Comparison of ENCODE assay signal across 8 cellular contexts in genomic region chr12:2051700-2052625, GRCh38. TPM values are rescaled to one million over a fixed set of nuclear protein-coding genes. Genes with fewer than 3 reads are reported as not detected.
DNase-seq lines count a peak whose midpoint lies in the region; ATAC-seq and TF ChIP-seq lines count a peak whose summit lies in the region.

No MANE protein-coding gene starts in this region.

- CTCF ChIA-PET in AG04450 (lab: Charles Lee): no interaction called here
- CTCF ChIA-PET in mammary epithelial cell (lab: Charles Lee; ENCODE audit: low non-redundant PET): interaction anchor here (0.6 kb wide), 1 partner anchor 34 kb away, joined by 3 read pairs; no protein-coding TSS in a partner anchor

- POLR2A ChIA-PET in AG04450 (lab: Yijun Ruan, JAX): interaction anchor here (0.6 kb wide), 1 partner anchor 111 kb away, joined by 3 read pairs; no protein-coding TSS in a partner anchor

- H2AFZ ChIP-seq in mammary epithelial cell (ENCODE audit: low read depth, low read length): no peak overlapping the region

- no peaks in the 10 kb centered on the region for H3K36me3 Mint-ChIP-seq in HFFc6 (ENCODE audit: low read depth)
- no peaks in the 10 kb centered on the region for H3K36me3 Mint-ChIP-seq in natural killer cell

- no TSS peak for BruUV-seq in mammary epithelial cell (replicated peaks; lab: Mats Ljungman, UMichigan)

- H3K79me2 ChIP-seq in mammary epithelial cell (ENCODE audit: insufficient read depth, low read length): no peaks in the 10 kb centered on the region

- H3K9me3 ChIP-seq in AG04450 (ENCODE audit: control insufficient read depth, insufficient read depth, low read length) (no peaks in the 10 kb centered on the region), mammary epithelial cell (replicated peaks; ENCODE audit: insufficient read depth, low read length) (no peaks in the 10 kb centered on the region)

- H3K9me3 Mint-ChIP-seq in HFFc6 (no peaks in the 10 kb centered on the region), natural killer cell (no peaks in the 10 kb centered on the region)

- peak overlapping the region; percentile 80 for H3K4me3 ChIP-seq in AG04450 (ENCODE audit: low read depth, low read length)
- peak overlapping the region in 1 of 3 experiments; percentile 13 for H3K4me3 ChIP-seq in mammary epithelial cell (replicated peaks in 1 of 3; ENCODE audit: insufficient read depth in 1 of 3, low read depth in 2 of 3, low read length in 3 of 3)

- no peak overlapping the region for H3K9ac ChIP-seq in mammary epithelial cell (ENCODE audit: insufficient read depth, low read length)

- H4K20me1 ChIP-seq in mammary epithelial cell (ENCODE audit: insufficient read depth, low read length): no peaks in the 10 kb centered on the region

- H3K27ac ChIP-seq in AG04450 (ENCODE audit: low read depth, low read length): no peak overlapping the region
- no peak overlapping the region for H3K27ac ChIP-seq in mammary epithelial cell (ENCODE audit: insufficient read depth, low read depth, low read length)

- WGBS in mammary epithelial cell (ENCODE audit: low coverage, missing lambda C conversion rate): 21% methylated on average over 19 of the region's 54 CpGs

- peak overlapping the region; percentile 17; the same call in 1 of the 2 replicates for H3K27ac Mint-ChIP-seq in HFFc6
- no peak overlapping the region for H3K27ac Mint-ChIP-seq in natural killer cell

- H3K4me3 Mint-ChIP-seq in HFFc6: peak overlapping the region; percentile 77
- peak overlapping the region; percentile 62 for H3K4me3 Mint-ChIP-seq in natural killer cell

- dilution Hi-C loops in mammary epithelial cell (cut with HindIII; ENCODE audit: low sequenced_read_pairs): no loop called here

- TF ChIP-seq CTCF in AG04450 (IDR thresholded peaks at IDR 0.05; ENCODE audit: low read depth, low read length) (no peak), HFFc6 (IDR thresholded peaks at IDR 0.05) (no peak; the same call in 1 of the 2 replicates), mammary epithelial cell (conservative IDR thresholded peaks at IDR 0.05 in 1 of 2, IDR thresholded peaks at IDR 0.05 in 1 of 2; ENCODE audit: extremely low read depth in 1 of 2, insufficient read depth in 1 of 2, low read depth in 1 of 2, low read length in 2 of 2) (no peak), natural killer cell (IDR thresholded peaks at IDR 0.05) (no peak)

- peaks cover 1% of the 10 kb centered on the region for H3K27me3 Mint-ChIP-seq in HFFc6 (ENCODE audit: insufficient read depth)
- peaks cover 55 to 68% of the 10 kb centered on the region in 2 donors for H3K27me3 Mint-ChIP-seq in natural killer cell (ENCODE audit: low read depth in 2 of 2)

- peak overlapping the region; percentile 52 for H3K4me2 ChIP-seq in mammary epithelial cell (ENCODE audit: insufficient read depth, low read depth, low read length)

- peaks cover 7% of the 10 kb centered on the region for H3K27me3 ChIP-seq in AG04450 (ENCODE audit: control insufficient read depth, insufficient read depth, low read length)
- peaks cover 34% of the 10 kb centered on the region for H3K27me3 ChIP-seq in mammary epithelial cell (ENCODE audit: insufficient read depth, low read length)

- no peaks in the 10 kb centered on the region for H3K4me1 ChIP-seq in mammary epithelial cell (ENCODE audit: insufficient read depth, low read length)

- H3K4me1 Mint-ChIP-seq in HFFc6 (ENCODE audit: low read depth) (peaks cover 51% of the 10 kb centered on the region), natural killer cell (peaks cover 0 to 17% of the 10 kb centered on the region in 2 donors)

- H3K36me3 ChIP-seq in mammary epithelial cell (ENCODE audit: insufficient read depth, low read length): no peaks in the 10 kb centered on the region

- ATAC-seq in natural killer cell (no peak), HG03039 (IDR thresholded peaks at IDR 0.05; ENCODE audit: unreplicated experiment) (no peak), GM21786 (IDR thresholded peaks at IDR 0.05; ENCODE audit: unreplicated experiment) (no peak), HG03439 (IDR thresholded peaks at IDR 0.05; ENCODE audit: unreplicated experiment) (no peak)

- DNase-seq in AG04450 (ENCODE audit: low read depth, low spot score): no peak
- DNase-seq in HFFc6: no peak
- no peak for DNase-seq in mammary epithelial cell
- no peak for DNase-seq in natural killer cell
- no peak for DNase-seq in dedifferentiated amniotic fluid mesenchymal stem cell (ENCODE audit: extremely low spot score)

- in situ Hi-C loops in mammary epithelial cell (cut with MboI; ENCODE audit: low sequenced_read_pairs in 2 of 2): loop anchor here (10.0 kb wide), 2 partner anchors 333 to 533 kb away; no protein-coding TSS in a partner anchor

- intact Hi-C loops in mammary epithelial cell (cut with micrococcal nuclease) (loop anchor here (10.0 kb wide), 1 partner anchor 333 kb away; no protein-coding TSS in a partner anchor), natural killer cell (cut with micrococcal nuclease) (no loop called here)

RNA-seq across cellular contexts. Expression of gene CACNA1C, which starts 0.8 kb away (rescaled TPM):
- polyA plus RNA-seq in AG04450 (2011; rRNA removed): 5.9 and 6.3 TPM in 2 replicates
- 24.1 and 27.9 TPM in 2 replicates for polyA minus RNA-seq in AG04450 (2011; rRNA and poly(A)+ RNA removed)
- total RNA-seq in HFFc6 (2021; fragmentation: NEBNext Ultra II Directional; extraction: Animal tissue kit (Norgen Biotek cat#: 25700)): 10 to 100 TPM in 4 of 6 experiments, 1 to 10 TPM in 2; 6.7 to 11.5 (median 10.6) TPM
- total RNA-seq in mammary epithelial cell: 10 to 100 TPM in 1 of 2 donors, 1 to 10 TPM in 1; 1.2 to 11.0 TPM
- not detected for polyA plus RNA-seq in mammary epithelial cell
- polyA minus RNA-seq in mammary epithelial cell: not detected
- under 1 TPM; 0.07 to 0.35 (median 0.08) TPM for total RNA-seq in natural killer cell

RNA-seq across cellular contexts. Expression of gene DCP1B, which starts 47.7 kb away (rescaled TPM):
- polyA plus RNA-seq in AG04450 (2011; rRNA removed) (29.1 and 32.9 TPM in 2 replicates), mammary epithelial cell (11.5 TPM)
- 32.7 and 35.1 TPM in 2 replicates for polyA minus RNA-seq in AG04450 (2011; rRNA and poly(A)+ RNA removed)
- total RNA-seq in HFFc6 (2021; fragmentation: NEBNext Ultra II Directional; extraction: Animal tissue kit (Norgen Biotek cat#: 25700)): 10 to 100 TPM; 12.6 to 16.4 (median 14.5) TPM
- total RNA-seq in mammary epithelial cell (10 to 100 TPM in 1 of 2 donors, 1 to 10 TPM in 1; 8.2 to 11.5 TPM), natural killer cell (1 to 10 TPM; 4.7 to 8.5 (median 7.5) TPM)
- 3.9 TPM for polyA minus RNA-seq in mammary epithelial cell
